Comparison of ENCODE assay signal across 9 cellular contexts in the genomic region with DNA sequence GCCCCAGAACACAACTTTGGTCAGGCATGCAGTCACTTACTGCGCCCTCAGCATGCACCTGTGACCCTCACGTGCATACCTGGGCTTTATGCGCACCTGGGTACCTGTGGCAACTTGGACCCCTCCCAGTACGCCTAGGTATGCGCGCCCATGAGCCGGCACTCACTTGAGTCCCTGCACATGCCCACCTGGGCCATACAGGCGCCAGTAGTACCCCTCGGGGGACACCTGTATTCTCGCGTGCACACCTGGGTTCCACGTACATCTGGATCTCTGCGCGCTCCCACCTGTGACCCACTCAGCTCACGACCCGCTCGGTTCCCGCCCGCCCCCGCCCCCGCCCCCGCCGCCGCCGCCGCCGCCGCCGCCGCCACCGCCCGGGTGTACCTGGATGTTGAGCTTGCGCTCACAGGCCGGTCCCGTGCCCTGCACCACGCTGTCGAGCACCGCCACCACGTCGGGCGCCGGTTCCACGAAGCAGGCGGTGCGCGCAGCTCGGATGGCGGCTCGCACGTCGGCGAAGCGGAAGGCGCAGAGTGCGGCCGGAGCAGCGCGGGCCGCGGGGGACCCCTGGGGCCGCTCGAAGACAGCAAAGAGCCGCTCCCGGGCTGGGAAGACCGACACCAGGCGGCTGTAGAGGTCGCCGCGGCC. TPM values are rescaled to one million over a fixed set of nuclear protein-coding genes. Genes with fewer than 3 reads are reported as not detected.
DNase-seq lines count a peak whose midpoint lies in the region; ATAC-seq and TF ChIP-seq lines count a peak whose summit lies in the region.
"Had no signal": no experiment of that assay in that cellular context is flagged by ENCODE, and none has a peak within 500 bp of the region (broad histone marks: within the 10 kb centered on the region; RNA-seq: fewer than 3 reads in every experiment).

No MANE protein-coding gene starts in this region.

- H2AFZ ChIP-seq in mammary epithelial cell (ENCODE audit: low read depth, low read length), result no peak overlapping the region

- no peak overlapping the region for H3K9ac ChIP-seq in mammary epithelial cell (ENCODE audit: insufficient read depth, low read length)

- dilution Hi-C loops in mammary epithelial cell (cut with HindIII; ENCODE audit: low sequenced_read_pairs), result no loop called here

- no peak overlapping the region for H3K27ac Mint-ChIP-seq in MCF 10A (ENCODE audit: low read depth, unreplicated experiment)

- BruUV-seq in MCF 10A (replicated peaks; lab: Mats Ljungman, UMichigan) (no TSS peak), mammary epithelial cell (replicated peaks; lab: Mats Ljungman, UMichigan) (no TSS peak)

- H3K36me3 Mint-ChIP-seq in MCF 10A (ENCODE audit: insufficient read depth, unreplicated experiment), result no peaks in the 10 kb centered on the region

- no peak for DNase-seq in MCF 10A (ENCODE audit: unreplicated experiment)
- no peak for DNase-seq in mammary epithelial cell
- peak in 4 of 61 donors; percentile 21 to 53 (median 29) for DNase-seq in caudate nucleus (lab: John Stamatoyannopoulos, UW)
- DNase-seq in midbrain (lab: John Stamatoyannopoulos, UW), result peak; percentile 46
- DNase-seq: SHP77 treated with DMSO at 0.1 percent for 48 hours had no signal

- peaks cover 14% of the 10 kb centered on the region for H3K27me3 ChIP-seq in mammary epithelial cell (ENCODE audit: insufficient read depth, low read length)

- no peak overlapping the region for H3K27ac ChIP-seq in mammary epithelial cell (ENCODE audit: insufficient read depth, low read depth, low read length)
- peak overlapping the region; percentile 33 for H3K27ac ChIP-seq in caudate nucleus (ENCODE audit: low read depth, low read length)
- peak overlapping the region; percentile 81 for H3K27ac ChIP-seq in urinary bladder (ENCODE audit: low read depth)

- peak overlapping the region; percentile 87 for H3K4me3 Mint-ChIP-seq in MCF 10A (ENCODE audit: unreplicated experiment)

- H3K4me3 ChIP-seq in mammary epithelial cell (replicated peaks in 1 of 3; ENCODE audit: insufficient read depth in 1 of 3, low read depth in 2 of 3, low read length in 3 of 3), result no peak overlapping the region
- H3K4me3 ChIP-seq in urinary bladder (ENCODE audit: low read depth, low read length), result peak overlapping the region; percentile 74

- WGBS in mammary epithelial cell (ENCODE audit: low coverage, missing lambda C conversion rate), result 27% methylated on average over 28 of the region's 69 CpGs
- 5% methylated on average over 69 of the region's 69 CpGs for WGBS in urinary bladder

- H3K9me3 ChIP-seq in mammary epithelial cell (replicated peaks; ENCODE audit: insufficient read depth, low read length), result no peaks in the 10 kb centered on the region

- H3K4me1 Mint-ChIP-seq in MCF 10A (ENCODE audit: insufficient read depth, unreplicated experiment), result peaks cover 6% of the 10 kb centered on the region

- H3K9me3 Mint-ChIP-seq in MCF 10A (ENCODE audit: unreplicated experiment), result no peaks in the 10 kb centered on the region

- H3K4me1 ChIP-seq in mammary epithelial cell (ENCODE audit: insufficient read depth, low read length), result peaks cover 7% of the 10 kb centered on the region
- H3K4me1 ChIP-seq in urinary bladder (ENCODE audit: insufficient read depth), result no peaks in the 10 kb centered on the region

- in situ Hi-C loops in mammary epithelial cell (cut with MboI; ENCODE audit: low sequenced_read_pairs in 2 of 2), result no loop called here

- intact Hi-C loops in MCF 10A (cut with micrococcal nuclease) (no loop called here), mammary epithelial cell (cut with micrococcal nuclease) (no loop called here)

- ATAC-seq in HG03442 (IDR thresholded peaks at IDR 0.05; ENCODE audit: unreplicated experiment), result no peak
- ATAC-seq in GM19455 (IDR thresholded peaks at IDR 0.05; ENCODE audit: unreplicated experiment), result no peak
- no peak for ATAC-seq in HG03342 (IDR thresholded peaks at IDR 0.05; ENCODE audit: unreplicated experiment)

- H4K20me1 ChIP-seq in mammary epithelial cell (ENCODE audit: insufficient read depth, low read length), result no peaks in the 10 kb centered on the region

- TF ChIP-seq CTCF in MCF 10A (IDR thresholded peaks at IDR 0.05; ENCODE audit: unreplicated experiment), result no peak
- no peak for TF ChIP-seq CTCF in mammary epithelial cell (conservative IDR thresholded peaks at IDR 0.05 in 1 of 2, IDR thresholded peaks at IDR 0.05 in 1 of 2; ENCODE audit: extremely low read depth in 1 of 2, insufficient read depth in 1 of 2, low read depth in 1 of 2, low read length in 2 of 2)

- POLR2A ChIA-PET in MCF 10A (lab: Yijun Ruan, JAX), result no interaction called here

- CTCF ChIA-PET in MCF 10A (lab: Yijun Ruan, JAX) (interaction anchor here (1.1 kb wide), 2 partner anchors 115 to 221 kb away, joined by 3 to 5 read pairs; no protein-coding TSS in a partner anchor), mammary epithelial cell (lab: Charles Lee; ENCODE audit: low non-redundant PET) (no interaction called here)

- H3K4me2 ChIP-seq in mammary epithelial cell (ENCODE audit: insufficient read depth, low read depth, low read length), result no peak overlapping the region

- H3K79me2 ChIP-seq in mammary epithelial cell (ENCODE audit: insufficient read depth, low read length), result no peaks in the 10 kb centered on the region

- H3K36me3 ChIP-seq in mammary epithelial cell (ENCODE audit: insufficient read depth, low read length) (no peaks in the 10 kb centered on the region), urinary bladder (ENCODE audit: insufficient read depth) (no peaks in the 10 kb centered on the region)

- no peaks in the 10 kb centered on the region for H3K27me3 Mint-ChIP-seq in MCF 10A (ENCODE audit: insufficient read depth, unreplicated experiment)

RNA-seq across cellular contexts. Expression of a gene that starts 1.4 kb away (rescaled TPM):
- total RNA-seq in MCF 10A (2022), result 5.6 and 6.2 TPM in 2 replicates
- total RNA-seq in mammary epithelial cell, result 1 to 10 TPM; 2.3 to 2.7 TPM
- 0.63 TPM for polyA plus RNA-seq in mammary epithelial cell
- polyA minus RNA-seq in mammary epithelial cell, result 0.83 TPM
- total RNA-seq in urinary bladder, result 126 TPM
- 70.3 TPM for polyA plus RNA-seq in urinary bladder

Comparison
In these comparisons a context has a peak if more than half of its experiments do, and no peak if none do; other contexts are left out.
1. RNA of a gene that starts 1.4 kb away (total RNA-seq): 126 TPM in urinary bladder (single experiment); 5.6 to 6.2 TPM in MCF 10A and 2.3 to 2.7 TPM in mammary epithelial cell; every median in the first group is over 10 times any median in the second.